ENCODE assay signal across 8 cellular contexts in the genomic region with DNA sequence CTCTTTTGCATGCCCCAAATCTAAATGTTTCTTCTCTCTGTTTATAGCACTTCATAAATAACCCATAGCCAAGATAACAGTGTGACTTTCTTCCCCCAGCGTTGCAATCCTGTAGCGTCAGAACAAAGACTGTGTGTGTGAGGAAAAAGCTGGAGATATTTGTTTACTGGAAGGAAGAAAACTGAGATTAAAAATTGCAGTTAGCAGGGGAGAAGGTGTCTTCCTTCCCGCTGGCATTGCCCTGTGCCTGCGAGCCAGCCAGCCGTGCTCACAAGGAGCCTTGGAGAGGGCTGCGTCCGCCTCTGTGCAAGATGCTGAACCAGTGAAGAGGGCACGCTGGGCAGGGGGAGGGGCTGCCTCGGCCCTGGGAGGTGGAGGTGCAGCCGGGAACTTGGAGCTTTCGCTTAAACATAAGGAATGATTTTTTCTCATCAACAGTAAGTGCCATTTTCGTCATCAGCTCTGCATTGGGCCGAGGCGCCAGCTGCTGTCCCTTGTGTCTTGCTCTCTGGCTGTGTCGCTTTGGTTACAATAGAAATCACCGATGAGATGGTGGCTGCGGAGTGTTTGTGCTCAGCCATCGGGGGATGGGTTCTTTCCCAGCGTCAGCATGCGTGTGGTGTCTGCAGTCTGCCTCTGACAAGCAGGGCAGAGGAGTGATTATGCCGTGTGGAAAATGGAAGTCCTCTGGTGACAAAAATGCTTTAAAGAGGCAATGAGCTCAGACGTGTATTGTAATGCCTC.
DNase-seq lines count a peak whose midpoint lies in the region; ATAC-seq, FAIRE-seq and TF ChIP-seq lines count a peak whose summit lies in the region.

No MANE protein-coding gene starts in this region.

- no peaks in the 10 kb centered on the region for H3K36me3 ChIP-seq in NT2/D1 (ENCODE audit: insufficient read depth, insufficient read length, low read length)
- peaks cover 2% of the 10 kb centered on the region for H3K36me3 ChIP-seq in endodermal cell (ENCODE audit: control insufficient read depth, insufficient read depth, low read length)
- H3K36me3 ChIP-seq in mucosa of descending colon (ENCODE audit: low read depth) = no peaks in the 10 kb centered on the region
- H3K36me3 ChIP-seq in MG63 = no peaks in the 10 kb centered on the region

- peak; percentile 80 for FAIRE-seq in urothelium cell line (lab: Jason Lieb, UNC)

- peak overlapping the region; percentile 63 for H3K27ac ChIP-seq in endodermal cell (ENCODE audit: low read depth, low read length)

- H3K4me1 ChIP-seq in NT2/D1 (ENCODE audit: insufficient read depth, insufficient read length) = no peaks in the 10 kb centered on the region
- no peaks in the 10 kb centered on the region for H3K4me1 ChIP-seq in endodermal cell (ENCODE audit: control insufficient read depth, insufficient read depth, low read length)
- no peaks in the 10 kb centered on the region for H3K4me1 ChIP-seq in mucosa of descending colon (ENCODE audit: low read depth)

- H3K4me3 ChIP-seq in NT2/D1 (ENCODE audit: insufficient read length, low read depth) (peak overlapping the region; percentile 22), endodermal cell (ENCODE audit: low read length) (peak overlapping the region; percentile 61), mucosa of descending colon (no peak overlapping the region), MG63 (no peak overlapping the region)

- ATAC-seq in HG02610 (IDR thresholded peaks at IDR 0.05; ENCODE audit: unreplicated experiment) (peak; percentile 58), mucosa of descending colon (peak; percentile 23)

- H3K27me3 ChIP-seq in NT2/D1 (ENCODE audit: insufficient read depth, insufficient read length) = no peaks in the 10 kb centered on the region
- H3K27me3 ChIP-seq in endodermal cell (ENCODE audit: control insufficient read depth, insufficient read depth, low read length, poor library complexity, severe bottlenecking) = no peaks in the 10 kb centered on the region
- H3K27me3 ChIP-seq in MG63 = no peaks in the 10 kb centered on the region

- WGBS in endodermal cell (ENCODE audit: insufficient coverage in 1 of 2, insufficient read length in 1 of 2), 2 experiments = 23 to 24% methylated on average over 19 to 22 of the region's 22 CpGs

- peak overlapping the region; percentile 47 for H3K4me3 Mint-ChIP-seq in endodermal cell

- H3K9ac ChIP-seq in NT2/D1 (ENCODE audit: insufficient read length, low read depth) = no peak overlapping the region
- no peak overlapping the region for H3K9ac ChIP-seq in endodermal cell (ENCODE audit: extremely low read depth, low read length, poor library complexity, severe bottlenecking)

- H3K4me1 Mint-ChIP-seq in endodermal cell = peaks cover 49% of the 10 kb centered on the region

- intact Hi-C loops in mucosa of descending colon (cut with DNase I, micrococcal nuclease) = no loop called here

- H3K27ac Mint-ChIP-seq in endodermal cell = peak overlapping the region; percentile 92

- no peaks in the 10 kb centered on the region for H3K9me3 ChIP-seq in NT2/D1 (ENCODE audit: insufficient read depth, low read length)
- no peaks in the 10 kb centered on the region for H3K9me3 ChIP-seq in endodermal cell (ENCODE audit: control insufficient read depth, low read length)
- H3K9me3 ChIP-seq in mucosa of descending colon = no peaks in the 10 kb centered on the region
- H3K9me3 ChIP-seq in MG63 = no peaks in the 10 kb centered on the region

- H3K36me3 Mint-ChIP-seq in endodermal cell (ENCODE audit: low read depth) = peaks cover 19% of the 10 kb centered on the region

- TF ChIP-seq CTCF in endodermal cell (conservative IDR thresholded peaks at IDR 0.05) (no peak), mucosa of descending colon (IDR thresholded peaks at IDR 0.05) (no peak)

- H3K27me3 Mint-ChIP-seq in endodermal cell (ENCODE audit: insufficient read depth) = no peaks in the 10 kb centered on the region

- DNase-seq in EL (peak; percentile 19), NT2/D1 (ENCODE audit: low read depth, low spot score) (peak; percentile 15), endodermal cell (peak; percentile 90), mucosa of descending colon (peak in 2 of 3 donors; percentile 30 to 39), urothelium cell line (ENCODE audit: low spot score) (no peak), MG63 (no peak)
- DNase-seq in NK-92 treated with Interleukin-12 subunit alpha and Interleukin-12 subunit beta, amount 100 ng/mL, for 24 hours (lab: John Stamatoyannopoulos, UW) = no peak

- H3K9me3 Mint-ChIP-seq in endodermal cell = no peaks in the 10 kb centered on the region

Comparison
In these comparisons a context has a peak if more than half of its experiments do, and no peak if none do; other contexts are left out.
1. DNase-seq: peak in EL (single experiment), NT2/D1 (single experiment), endodermal cell (single experiment) and mucosa of descending colon (2 of 3); none in urothelium cell line (single experiment), MG63 (single experiment) and NK-92 treated with Interleukin-12 subunit alpha and Interleukin-12 subunit beta, amount 100 ng/mL, for 24 hours (single experiment).
2. H3K4me3 ChIP-seq: peak in NT2/D1 (single experiment) and endodermal cell (single experiment); none in mucosa of descending colon (single experiment) and MG63 (single experiment).